Comparison of ENCODE assay signal across 15 cellular contexts in genomic region chr3:48856469-48856868, GRCh38. TPM values are rescaled to one million over a fixed set of nuclear protein-coding genes. Genes with fewer than 3 reads are reported as not detected.
DNase-seq lines count a peak whose midpoint lies in the region; ATAC-seq and TF ChIP-seq lines count a peak whose summit lies in the region.
"Had no signal": no experiment of that assay in that cellular context is flagged by ENCODE, and none has a peak within 500 bp of the region (broad histone marks: within the 10 kb centered on the region; RNA-seq: fewer than 3 reads in every experiment).

No MANE protein-coding gene starts in this region.

- no peaks in the 10 kb centered on the region for H3K9me3 ChIP-seq in H9 (ENCODE audit: control insufficient read depth, low read depth, low read length)
- no peaks in the 10 kb centered on the region for H3K9me3 ChIP-seq in spleen

- TF ChIP-seq POLR2A in spleen (IDR thresholded peaks at IDR 0.05): no peak

- H3K9ac ChIP-seq in H9 (ENCODE audit: extremely low read depth, insufficient read length, low read length): no peak overlapping the region

- no peaks in the 10 kb centered on the region for H3K79me1 ChIP-seq in H9 (ENCODE audit: insufficient read depth, low read depth, low read length, poor library complexity, severe bottlenecking)

- H3K36me3 Mint-ChIP-seq in H9 (ENCODE audit: insufficient read depth in 1 of 3, low read depth in 3 of 3): no peaks in the 10 kb centered on the region; a peak in 1 of 7 replicates

- no peak overlapping the region for H2AK5ac ChIP-seq in H9 (ENCODE audit: insufficient read length, low read length)

- no peak overlapping the region for H4K8ac ChIP-seq in H9 (replicated peaks; ENCODE audit: insufficient read length, low read depth, low read length)

- H3K27ac ChIP-seq in H9 (ENCODE audit: insufficient read length, low read depth, low read length) (no peak overlapping the region), spleen (peak overlapping the region in 2 of 8 donors; percentile 13 to 30)
- H3K27ac ChIP-seq: PC-9 had no signal

- no peaks in the 10 kb centered on the region for H3K27me3 Mint-ChIP-seq in H9 (ENCODE audit: low read depth)

- H4K91ac ChIP-seq in H9 (ENCODE audit: insufficient read length, low read depth, low read length): no peak overlapping the region

- no peak overlapping the region for H2BK12ac ChIP-seq in H9 (ENCODE audit: insufficient read length, low read depth, low read length)

- no peak overlapping the region for H2AFZ ChIP-seq in H9 (ENCODE audit: low read length)
- H2AFZ ChIP-seq: PC-9 had no signal

- H3K4me1 ChIP-seq in H9 (ENCODE audit: insufficient read depth, low read length): no peaks in the 10 kb centered on the region
- H3K4me1 ChIP-seq in spleen: peaks cover 0 to 6% (median 0%) of the 10 kb centered on the region in 6 donors

- no peak overlapping the region for H3K4ac ChIP-seq in H9 (ENCODE audit: low read depth, low read length)

- H3K56ac ChIP-seq in H9 (ENCODE audit: insufficient read length, low read depth, low read length): no peak overlapping the region

- no peaks in the 10 kb centered on the region for H3K27me3 ChIP-seq in H9 (ENCODE audit: insufficient read depth, low read length)
- H3K27me3 ChIP-seq in spleen (replicated peaks in 1 of 7): no peaks in the 10 kb centered on the region

- no peaks in the 10 kb centered on the region for H3K9me3 Mint-ChIP-seq in H9
- H3K9me3 Mint-ChIP-seq: CD14-positive monocyte had no signal

- no CpG with 5 or more reads among the region's 4 CpGs for WGBS in H9 (ENCODE audit: extremely low coverage, insufficient read length, low lambda C conversion rate)
- 64 to 74% (median 67%) methylated on average over 3 to 4 of the region's 4 CpGs for WGBS in spleen, 5 donors

- peak overlapping the region in 2 of 3 experiments; percentile 32 to 71; a peak in 2 of 7 replicates for H3K27ac Mint-ChIP-seq in H9

- no peak overlapping the region for H3K23ac ChIP-seq in H9 (ENCODE audit: insufficient read length, low read depth, low read length)

- H3K23me2 ChIP-seq in H9 (ENCODE audit: insufficient read length, low read depth, low read length, poor library complexity, severe bottlenecking): no peaks in the 10 kb centered on the region

- no peak for DNase-seq in H9
- peak in 30 of 56 donors; percentile 4 to 67 (median 18) for DNase-seq in amygdala (lab: John Stamatoyannopoulos, UW)
- no peak for DNase-seq in left lobe of liver (ENCODE audit: low spot score)
- DNase-seq in spleen: peak; percentile 19
- no peak for DNase-seq in DMS79 treated with DMSO at 0.1 percent for 48 hours (lab: John Stamatoyannopoulos, UW)
- DNase-seq in SKM-1 treated with dmso at 0.1 percent for 144 hours (lab: John Stamatoyannopoulos, UW; ENCODE audit: unreplicated experiment): no peak
- DNase-seq: activated effector memory CD4-positive, alpha-beta T cell treated with anti-CD3 and anti-CD28 coated beads, Interleukin-2, amount 50 U/mL, for 16 hours; effector CD8-positive, alpha-beta T cell; GOT3; NCI-H1930; NCI-H510A treated with DMSO at 0.1 percent for 48 hours; PC-9 had no signal

- no peak overlapping the region for H2BK20ac ChIP-seq in H9 (ENCODE audit: low read depth, low read length, poor library complexity, severe bottlenecking)

- H3K18ac ChIP-seq in H9 (ENCODE audit: insufficient read length, low read depth, low read length): no peak overlapping the region

- no peak overlapping the region for H4K5ac ChIP-seq in H9 (ENCODE audit: insufficient read length, low read depth, low read length)

- peaks cover 0 to 78% (median 35%) of the 10 kb centered on the region in 6 donors for H3K36me3 ChIP-seq in spleen

- intact Hi-C loops in spleen (cut with DNase I; ENCODE audit: low total_unique reads): no loop called here

- H4K20me1 ChIP-seq in H9 (ENCODE audit: control insufficient read depth, insufficient read depth, insufficient read length): no peaks in the 10 kb centered on the region

- no peak overlapping the region for H2BK5ac ChIP-seq in H9 (ENCODE audit: insufficient read length, low read length)

- no peak overlapping the region for H3K14ac ChIP-seq in H9 (ENCODE audit: insufficient read depth, low read length)

- peaks cover 2 to 5% of the 10 kb centered on the region in 2 experiments; a peak in 3 of 4 replicates for H3K4me1 Mint-ChIP-seq in H9

- no peak overlapping the region for H3T11ph ChIP-seq in H9 (ENCODE audit: low read length)

- H3K4me3 ChIP-seq in spleen: no peak overlapping the region
- H3K4me3 ChIP-seq: PC-9 had no signal

- peak; percentile 24 for ATAC-seq in left lobe of liver
- ATAC-seq in GM21529 (IDR thresholded peaks at IDR 0.05; ENCODE audit: unreplicated experiment): no peak
- ATAC-seq: SK-N-SH treated with all-trans-retinoic acid at 6 μM for 48 hours had no signal

- TF ChIP-seq CTCF in H9 (conservative IDR thresholded peaks at IDR 0.05) (no peak), spleen (IDR thresholded peaks at IDR 0.05 in 8 of 11, conservative IDR thresholded peaks at IDR 0.05 in 3 of 11) (no peak)

- H3K4me2 ChIP-seq in H9 (ENCODE audit: insufficient read depth, insufficient read length, low read length): no peak overlapping the region
- H3K4me2 ChIP-seq: PC-9 had no signal

- H3K4me3 Mint-ChIP-seq in H9: no peak overlapping the region
- H3K4me3 Mint-ChIP-seq: CD14-positive monocyte had no signal

- no peak overlapping the region for H2BK15ac ChIP-seq in H9 (ENCODE audit: low read depth, low read length)

- H3K79me2 ChIP-seq in H9 (ENCODE audit: insufficient read depth, low read length): no peaks in the 10 kb centered on the region

- H2BK120ac ChIP-seq in H9 (ENCODE audit: low read depth, low read length, poor library complexity, severe bottlenecking): no peak overlapping the region

RNA-seq across cellular contexts. Expression of gene PRKAR2A, which starts 8.8 kb away (rescaled TPM):
- total RNA-seq in H9 (2021) (38.7 and 39.1 TPM in 2 replicates), left lobe of liver (46.6 TPM), spleen (10 to 100 TPM; 15.3 to 38.5 (median 26.3) TPM)
- 1 to 10 TPM; 4.8 to 8.3 (median 5.0) TPM for polyA plus RNA-seq in spleen

RNA-seq across cellular contexts. Expression of gene SLC25A20, which starts 42.2 kb away (rescaled TPM):
- 6.2 and 7.4 TPM in 2 replicates for total RNA-seq in H9 (2021)
- total RNA-seq in left lobe of liver: 84.1 TPM
- total RNA-seq in spleen: 10 to 100 TPM; 13.0 to 51.2 (median 26.8) TPM
- 10 to 100 TPM; 16.1 to 31.7 (median 17.0) TPM for polyA plus RNA-seq in spleen

Comparison
In these comparisons a context has a peak if more than half of its experiments do, and no peak if none do; other contexts are left out.
1. DNase-seq: peak in amygdala (30 of 56) and spleen (single experiment); none in H9 (single experiment), left lobe of liver (single experiment), DMS79 treated with DMSO at 0.1 percent for 48 hours (single experiment) and SKM-1 treated with dmso at 0.1 percent for 144 hours (single experiment).